19 cellular contexts compared by ENCODE assay signal in genomic region chr1:56447732-56448276, GRCh38.
A peak's percentile ranks its signal among the peaks of the same experiment; 100 is the strongest.
DNase-seq lines count a peak whose midpoint lies in the region; ATAC-seq, FAIRE-seq and TF ChIP-seq lines count a peak whose summit lies in the region.
"Had no signal": no experiment of that assay in that cellular context is flagged by ENCODE, and none has a peak within 500 bp of the region (broad histone marks: within the 10 kb centered on the region; RNA-seq: fewer than 3 reads in every experiment).

No MANE protein-coding gene starts in this region.

- H2BK120ac ChIP-seq in trophoblast cell (ENCODE audit: insufficient read depth, low read length, poor library complexity), result no peak overlapping the region

- H3K23ac ChIP-seq in trophoblast cell (ENCODE audit: low read length), result no peak overlapping the region

- no peak overlapping the region for H3K18ac ChIP-seq in trophoblast cell (ENCODE audit: low read length)

- peak overlapping the region; percentile 15 to 23 for H3K27ac ChIP-seq in ascending aorta
- H3K27ac ChIP-seq in heart left ventricle, result peak overlapping the region in 9 of 12 donors; percentile 20 to 85 (median 71)
- H3K27ac ChIP-seq in trophoblast cell (ENCODE audit: low read depth, low read length), result no peak overlapping the region
- peak overlapping the region; percentile 20 to 68 (median 56) for H3K27ac ChIP-seq in thyroid gland
- no peak overlapping the region for H3K27ac ChIP-seq in naive thymus-derived CD4-positive, alpha-beta T cell (ENCODE audit: low read depth, low read length)
- H3K27ac ChIP-seq: RWPE1, SJSA1 had no signal

- no peak overlapping the region for H3K14ac ChIP-seq in trophoblast cell (ENCODE audit: low read length)

- FAIRE-seq in urothelium cell line (lab: Jason Lieb, UNC), result no peak

- H3K9me3 ChIP-seq in ascending aorta (no peaks in the 10 kb centered on the region), heart left ventricle (no peaks in the 10 kb centered on the region), trophoblast cell (ENCODE audit: insufficient read depth, low read depth, low read length) (no peaks in the 10 kb centered on the region), thyroid gland (no peaks in the 10 kb centered on the region)
- no peaks in the 10 kb centered on the region for H3K9me3 ChIP-seq in naive thymus-derived CD4-positive, alpha-beta T cell (ENCODE audit: control insufficient read depth in 2 of 3, low read length in 3 of 3)
- H3K9me3 ChIP-seq: HAP-1, SJSA1 had no signal

- H3K36me3 ChIP-seq in ascending aorta (no peaks in the 10 kb centered on the region), heart left ventricle (no peaks in the 10 kb centered on the region), trophoblast cell (ENCODE audit: control insufficient read depth in 1 of 2, insufficient read depth in 2 of 2, low read length in 2 of 2) (no peaks in the 10 kb centered on the region), thyroid gland (no peaks in the 10 kb centered on the region)
- H3K36me3 ChIP-seq in naive thymus-derived CD4-positive, alpha-beta T cell (ENCODE audit: control insufficient read depth in 2 of 3, insufficient read depth in 3 of 3, low read length in 3 of 3), result no peaks in the 10 kb centered on the region
- H3K36me3 ChIP-seq: HAP-1, SJSA1 had no signal

- no peak overlapping the region for H3K4me3 Mint-ChIP-seq in naive thymus-derived CD4-positive, alpha-beta T cell

- H3K9me3 Mint-ChIP-seq in naive thymus-derived CD4-positive, alpha-beta T cell, result peaks cover 0 to 3% (median 0%) of the 10 kb centered on the region in 11 donors

- H3K79me1 ChIP-seq in trophoblast cell (ENCODE audit: low read length), result peaks cover 5% of the 10 kb centered on the region

- H3K4me1 ChIP-seq in ascending aorta (peaks cover 3 to 19% of the 10 kb centered on the region in 2 donors), heart left ventricle (peaks cover 3 to 58% (median 36%) of the 10 kb centered on the region in 12 donors), trophoblast cell (ENCODE audit: control insufficient read depth in 1 of 2, insufficient read depth in 2 of 2, low read length in 2 of 2) (peaks cover 4 to 11% of the 10 kb centered on the region in 2 experiments), thyroid gland (peaks cover 18 to 41% of the 10 kb centered on the region in 2 donors)
- no peaks in the 10 kb centered on the region for H3K4me1 ChIP-seq in naive thymus-derived CD4-positive, alpha-beta T cell (ENCODE audit: control insufficient read depth in 2 of 2, insufficient read depth in 2 of 2, low read length in 2 of 2)

- no peak overlapping the region for H2AK5ac ChIP-seq in trophoblast cell (ENCODE audit: low read length)

- no peak overlapping the region for H2BK5ac ChIP-seq in trophoblast cell (ENCODE audit: low read depth, low read length, poor library complexity)

- no peak overlapping the region for H3K27ac Mint-ChIP-seq in naive thymus-derived CD4-positive, alpha-beta T cell

- no peak overlapping the region for H4K12ac ChIP-seq in trophoblast cell (ENCODE audit: low read depth, low read length)

- no peak overlapping the region for H3K9ac ChIP-seq in trophoblast cell (ENCODE audit: low read length)

- TF ChIP-seq CTCF in ascending aorta (IDR thresholded peaks at IDR 0.05) (no peak), heart left ventricle (IDR thresholded peaks at IDR 0.05) (no peak), thyroid gland (IDR thresholded peaks at IDR 0.05) (no peak)

- H3K4me1 Mint-ChIP-seq in naive thymus-derived CD4-positive, alpha-beta T cell, result no peaks in the 10 kb centered on the region

- POLR2A ChIA-PET in naive thymus-derived CD4-positive, alpha-beta T cell (lab: Charles Lee), result no interaction called here

- DNase-seq in ascending aorta (ENCODE audit: low spot score in 2 of 2) (no peak), heart left ventricle (no peak), trophoblast cell (no peak), thyroid gland (no peak), urothelium cell line (ENCODE audit: low spot score) (no peak), NCI-H2029 treated with DMSO at 0.1 percent for 48 hours (lab: John Stamatoyannopoulos, UW) (no peak)
- no peak for DNase-seq in naive thymus-derived CD4-positive, alpha-beta T cell
- DNase-seq: ACHN, AML-193, MV-4-11, NCI-H1417, NCI-H187 treated with DMSO at 0.1 percent for 48 hours, NCI-H446 treated with DMSO at 0.1 percent for 48 hours, NCI-H748 treated with DMSO at 0.1 percent for 48 hours, PC-3 had no signal

- H3K4ac ChIP-seq in trophoblast cell (ENCODE audit: low read depth, low read length), result no peak overlapping the region

- H4K8ac ChIP-seq in trophoblast cell (ENCODE audit: low read depth, low read length), result no peak overlapping the region

- H2AFZ ChIP-seq in trophoblast cell (ENCODE audit: insufficient read depth, low read length, poor library complexity), result no peak overlapping the region

- H3K4me3 ChIP-seq in ascending aorta, result no peak overlapping the region
- H3K4me3 ChIP-seq in heart left ventricle, result no peak overlapping the region
- no peak overlapping the region for H3K4me3 ChIP-seq in trophoblast cell (ENCODE audit: low read depth, low read length)
- H3K4me3 ChIP-seq in thyroid gland (replicated peaks in 1 of 3), result no peak overlapping the region
- no peak overlapping the region for H3K4me3 ChIP-seq in naive thymus-derived CD4-positive, alpha-beta T cell (ENCODE audit: low read length)
- H3K4me3 ChIP-seq: HAP-1, SJSA1 had no signal

- H3K27me3 ChIP-seq in ascending aorta (no peaks in the 10 kb centered on the region), heart left ventricle (no peaks in the 10 kb centered on the region), trophoblast cell (ENCODE audit: insufficient read depth, low read length) (no peaks in the 10 kb centered on the region), thyroid gland (no peaks in the 10 kb centered on the region)
- no peaks in the 10 kb centered on the region for H3K27me3 ChIP-seq in naive thymus-derived CD4-positive, alpha-beta T cell (ENCODE audit: control insufficient read depth in 2 of 2, insufficient read depth in 2 of 2, low read length in 2 of 2)
- H3K27me3 ChIP-seq: SJSA1 had no signal

- H4K91ac ChIP-seq in trophoblast cell (ENCODE audit: low read depth, low read length), result peak overlapping the region; percentile 42

- H3K79me2 ChIP-seq in trophoblast cell (ENCODE audit: control insufficient read depth, insufficient read depth, low read length, poor library complexity), result no peaks in the 10 kb centered on the region

- no peaks in the 10 kb centered on the region for H3K36me3 Mint-ChIP-seq in naive thymus-derived CD4-positive, alpha-beta T cell

- peaks cover 0 to 12% (median 0%) of the 10 kb centered on the region in 5 donors for H3K27me3 Mint-ChIP-seq in naive thymus-derived CD4-positive, alpha-beta T cell

- TF ChIP-seq POLR2A in heart left ventricle (IDR thresholded peaks at IDR 0.05), result no peak
- TF ChIP-seq POLR2A in thyroid gland (IDR thresholded peaks at IDR 0.05), result no peak

- H2BK12ac ChIP-seq in trophoblast cell (ENCODE audit: low read length), result peak overlapping the region; percentile 67

- H3K4me2 ChIP-seq in trophoblast cell (ENCODE audit: low read length), result no peak overlapping the region

- intact Hi-C loops in ascending aorta (cut with DNase I), result no loop called here
- intact Hi-C loops in heart left ventricle (cut with DNase I), result loop anchor here in 3 of 10 donors (10.0 kb wide), 1 partner anchor 127 kb away; the partner anchor contains the start of gene PLPP3 (in 3 of the 3)
- intact Hi-C loops in thyroid gland (cut with DNase I), result no loop called here
- intact Hi-C loops in naive thymus-derived CD4-positive, alpha-beta T cell (cut with micrococcal nuclease), result no loop called here

- ATAC-seq in heart left ventricle, result no peak
- no peak for ATAC-seq in naive thymus-derived CD4-positive, alpha-beta T cell
- ATAC-seq in HG03039 (IDR thresholded peaks at IDR 0.05; ENCODE audit: unreplicated experiment), result no peak
- ATAC-seq: PC-3 had no signal

- CTCF ChIA-PET in naive thymus-derived CD4-positive, alpha-beta T cell (lab: Charles Lee), result no interaction called here

- 75 to 86% (median 82%) methylated on average over 4 of the region's 4 CpGs for WGBS in heart left ventricle, 4 donors
- no CpG with 5 or more reads among the region's 4 CpGs for WGBS in trophoblast cell (ENCODE audit: extremely low coverage, insufficient coverage, insufficient read length)
- 85 to 94% methylated on average over 4 of the region's 4 CpGs for WGBS in thyroid gland, 2 donors

Comparison
In these comparisons a context has a peak if more than half of its experiments do, and no peak if none do; other contexts are left out.
1. H3K27ac ChIP-seq: peak in ascending aorta (2 of 2), heart left ventricle (9 of 12) and thyroid gland (3 of 3); none in trophoblast cell (single experiment) and naive thymus-derived CD4-positive, alpha-beta T cell (single experiment).